ENCODE assay signal across 14 cellular contexts in genomic region chr20:48932375-48932941, GRCh38. TPM values are rescaled to one million over a fixed set of nuclear protein-coding genes. Genes with fewer than 3 reads are reported as not detected.
DNase-seq lines count a peak whose midpoint lies in the region; ATAC-seq, FAIRE-seq and TF ChIP-seq lines count a peak whose summit lies in the region.
"Had no signal": no experiment of that assay in that cellular context is flagged by ENCODE, and none has a peak within 500 bp of the region (broad histone marks: within the 10 kb centered on the region; RNA-seq: fewer than 3 reads in every experiment).

No MANE protein-coding gene starts in this region.

- H3K4me1 ChIP-seq in mucosa of descending colon (ENCODE audit: low read depth) (peaks cover 72% of the 10 kb centered on the region), neural progenitor cell (no peaks in the 10 kb centered on the region)

- no peak overlapping the region for H3K4me2 ChIP-seq in neural progenitor cell

- H3K27ac ChIP-seq in dorsolateral prefrontal cortex: peak overlapping the region in 43 of 59 donors; percentile 3 to 90 (median 71)
- no peak overlapping the region for H3K27ac ChIP-seq in neural progenitor cell
- H3K27ac ChIP-seq: cardiac muscle cell had no signal

- no peak overlapping the region for H3K9ac ChIP-seq in neural progenitor cell

- DNase-seq in A172 (ENCODE audit: low spot score) (peak; percentile 54), HTR-8/SVneo (ENCODE audit: insufficient read length, low spot score) (peak; percentile 72), dorsolateral prefrontal cortex (no peak), mucosa of descending colon (no peak), neural progenitor cell (ENCODE audit: low spot score) (no peak)
- no peak for DNase-seq in stimulated activated CD4-positive, alpha-beta T cell treated with anti-CD3 and anti-CD28 coated beads, Interleukin-4, amount 100 ng/mL, for 24 hours
- DNase-seq: activated naive CD4-positive, alpha-beta T cell treated with anti-CD3 and anti-CD28 coated beads for 36 hours; COR-L47 had no signal

- no peak overlapping the region for H3K27ac Mint-ChIP-seq in neural progenitor cell
- H3K27ac Mint-ChIP-seq: activated naive CD4-positive, alpha-beta T cell treated with anti-CD3 and anti-CD28 coated beads for 36 hours had no signal

- intact Hi-C loops in dorsolateral prefrontal cortex (cut with DNase I): no loop called here
- intact Hi-C loops in mucosa of descending colon (cut with DNase I, micrococcal nuclease): no loop called here

- H3K4me3 Mint-ChIP-seq in neural progenitor cell: no peak overlapping the region
- H3K4me3 Mint-ChIP-seq: activated naive CD4-positive, alpha-beta T cell treated with anti-CD3 and anti-CD28 coated beads for 36 hours; nephron had no signal

- no peak for FAIRE-seq in HTR-8/SVneo (lab: Jason Lieb, UNC)
- FAIRE-seq: keratinocyte had no signal

- H3F3A ChIP-seq in neural progenitor cell (ENCODE audit: low read depth): no peaks in the 10 kb centered on the region

- peaks cover 67% of the 10 kb centered on the region for H3K79me2 ChIP-seq in neural progenitor cell (ENCODE audit: low read depth)

- H3K27me3 ChIP-seq in dorsolateral prefrontal cortex (no peaks in the 10 kb centered on the region), neural progenitor cell (no peaks in the 10 kb centered on the region)
- H3K27me3 ChIP-seq: cardiac muscle cell had no signal

- no peak overlapping the region for H3K4me3 ChIP-seq in dorsolateral prefrontal cortex
- no peak overlapping the region for H3K4me3 ChIP-seq in mucosa of descending colon
- H3K4me3 ChIP-seq in neural progenitor cell: no peak overlapping the region
- H3K4me3 ChIP-seq: cardiac muscle cell had no signal

- H3K9me3 Mint-ChIP-seq in neural progenitor cell: peaks cover 11% of the 10 kb centered on the region
- H3K9me3 Mint-ChIP-seq: activated naive CD4-positive, alpha-beta T cell treated with anti-CD3 and anti-CD28 coated beads for 36 hours had no signal

- H3K9me3 ChIP-seq in mucosa of descending colon: no peaks in the 10 kb centered on the region
- H3K9me3 ChIP-seq in neural progenitor cell (ENCODE audit: low read depth): no peaks in the 10 kb centered on the region

- peaks cover 3% of the 10 kb centered on the region for H3K4me1 Mint-ChIP-seq in neural progenitor cell
- H3K4me1 Mint-ChIP-seq: nephron had no signal

- H3K27me3 Mint-ChIP-seq in neural progenitor cell (ENCODE audit: insufficient read depth, low read depth): no peaks in the 10 kb centered on the region

- H2AFZ ChIP-seq in neural progenitor cell (replicated peaks): no peak overlapping the region

- H4K20me1 ChIP-seq in neural progenitor cell (ENCODE audit: low read depth): peaks cover 17% of the 10 kb centered on the region

- no peak for TF ChIP-seq CTCF in dorsolateral prefrontal cortex (IDR thresholded peaks at IDR 0.05 in 54 of 56, conservative IDR thresholded peaks at IDR 0.05 in 2 of 56; ENCODE audit: low read depth in 1 of 56, partially characterized antibody in 56 of 56)
- TF ChIP-seq CTCF in mucosa of descending colon (IDR thresholded peaks at IDR 0.05): no peak
- TF ChIP-seq CTCF in neural progenitor cell (IDR thresholded peaks at IDR 0.05): no peak

- peaks cover 14% of the 10 kb centered on the region for H3K36me3 Mint-ChIP-seq in neural progenitor cell

- peak; percentile 15 for ATAC-seq in mucosa of descending colon
- ATAC-seq in HG03135 (IDR thresholded peaks at IDR 0.05; ENCODE audit: unreplicated experiment): no peak
- ATAC-seq in HG02938 (IDR thresholded peaks at IDR 0.05; ENCODE audit: unreplicated experiment): no peak

- H3K36me3 ChIP-seq in mucosa of descending colon (ENCODE audit: low read depth) (no peaks in the 10 kb centered on the region), neural progenitor cell (no peaks in the 10 kb centered on the region)
- H3K36me3 ChIP-seq: cardiac muscle cell, WERI-Rb-1 had no signal

RNA-seq across cellular contexts. Expression of gene ARFGEF2, which starts 10.9 kb away (rescaled TPM):
- total RNA-seq in A172 (2014; rRNA removed; shearing (Covaris generic)): 25.2 and 30.7 TPM in 2 replicates
- total RNA-seq in dorsolateral prefrontal cortex (10 to 100 TPM; 28.4 to 72.0 (median 52.6) TPM), mucosa of descending colon (10 to 100 TPM; 46.2 to 73.8 (median 68.0) TPM), neural progenitor cell (ENCODE audit: low replicate concordance) (13.9 and 16.6 TPM in 2 replicates)

Comparison
In these comparisons a context has a peak if more than half of its experiments do, and no peak if none do; other contexts are left out.
1. DNase-seq: peak in A172 (single experiment) and HTR-8/SVneo (single experiment); none in dorsolateral prefrontal cortex (0 of 10), mucosa of descending colon (0 of 3), stimulated activated CD4-positive, alpha-beta T cell treated with anti-CD3 and anti-CD28 coated beads, Interleukin-4, amount 100 ng/mL, for 24 hours (single experiment) and neural progenitor cell (single experiment).